In the genomic region with DNA sequence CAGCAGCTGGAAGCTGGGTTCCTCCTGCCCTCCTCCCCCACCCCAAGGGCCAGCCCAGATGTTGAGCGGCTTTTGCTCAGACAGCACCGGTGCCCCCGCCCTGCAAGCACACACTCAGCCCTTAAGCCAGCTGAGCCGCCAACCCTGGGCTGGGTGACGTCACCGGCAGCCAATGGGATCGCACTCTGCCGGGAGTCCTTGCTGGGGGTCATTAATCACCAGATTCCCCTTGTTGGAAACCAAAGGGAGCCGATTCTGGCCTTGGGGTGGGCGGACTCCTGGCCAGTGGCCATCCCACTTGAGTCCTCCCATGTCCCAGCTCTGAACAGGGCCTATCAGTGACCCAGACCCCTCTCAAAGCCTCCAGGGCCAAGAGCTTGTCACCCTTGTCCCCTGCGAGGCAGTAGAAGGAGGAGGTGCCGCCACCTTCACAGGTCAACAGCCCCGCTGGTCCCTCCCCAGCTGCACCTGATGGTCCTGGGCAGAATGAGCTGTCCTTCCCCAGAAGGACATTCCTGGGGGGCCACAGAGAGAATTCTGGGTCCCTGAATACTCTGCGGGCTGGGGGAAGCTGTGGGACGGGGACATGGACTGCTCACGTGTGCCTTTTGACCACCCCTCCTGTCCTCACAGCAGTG, we compare ENCODE assay signal across 9 cellular contexts. TPM values are rescaled to one million over a fixed set of nuclear protein-coding genes. Genes with fewer than 3 reads are reported as not detected.
DNase-seq lines count a peak whose midpoint lies in the region; ATAC-seq and TF ChIP-seq lines count a peak whose summit lies in the region.
"Had no signal": no experiment of that assay in that cellular context is flagged by ENCODE, and none has a peak within 500 bp of the region (broad histone marks: within the 10 kb centered on the region; RNA-seq: fewer than 3 reads in every experiment).

No MANE protein-coding gene starts in this region.

- no peaks in the 10 kb centered on the region for H3K27me3 ChIP-seq in MG63

- no peaks in the 10 kb centered on the region for H3K9me3 ChIP-seq in MG63

- peak overlapping the region; percentile 52 for H3K27ac ChIP-seq in caudate nucleus (ENCODE audit: low read depth, low read length)

- peaks cover 5% of the 10 kb centered on the region for H3K36me3 ChIP-seq in MG63

- ATAC-seq in GM21390 (IDR thresholded peaks at IDR 0.05; ENCODE audit: unreplicated experiment): no peak

- DNase-seq in AG09309 (ENCODE audit: low read depth) (peak; percentile 32), MG63 (peak; percentile 87), caudate nucleus (lab: John Stamatoyannopoulos, UW) (peak in 38 of 61 donors; percentile 17 to 92 (median 58)), left kidney (ENCODE audit: low read depth, low spot score) (peak; percentile 94), hippocampal formation (lab: John Stamatoyannopoulos, UW) (no peak), DMS79 (lab: John Stamatoyannopoulos, UW) (no peak)
- DNase-seq in activated CD8-positive, alpha-beta memory T cell treated with anti-CD3 and anti-CD28 coated beads, Interleukin-2, amount 50 U/mL, for 4 hours: no peak

- H3K4me3 ChIP-seq in AG09309 (ENCODE audit: control insufficient read depth, low read depth, low read length) (no peak overlapping the region), MG63 (no peak overlapping the region)

- TF ChIP-seq CTCF in AG09309 (IDR thresholded peaks at IDR 0.05; ENCODE audit: control insufficient read depth, insufficient read depth, low read depth, low read length, missing control alignments): no peak

RNA-seq across cellular contexts. Expression of gene DUSP8, which starts 7.4 kb away (rescaled TPM):
- total RNA-seq in MG63 (2014; rRNA removed; shearing (Covaris generic); ENCODE audit: low replicate concordance): 1.1 and 4.5 TPM in 2 replicates

RNA-seq across cellular contexts. Expression of gene KRTAP5-1, which starts 20.4 kb away (rescaled TPM):
- total RNA-seq in MG63 (2014; rRNA removed; shearing (Covaris generic); ENCODE audit: low replicate concordance): not detected in 2 replicates
- total RNA-seq: pulmonary artery endothelial cell had no signal

RNA-seq across cellular contexts. Expression of gene KRTAP5-2, which starts 33.4 kb away (rescaled TPM):
- total RNA-seq in MG63 (2014; rRNA removed; shearing (Covaris generic); ENCODE audit: low replicate concordance): not detected in 2 replicates
- total RNA-seq: pulmonary artery endothelial cell had no signal

RNA-seq across cellular contexts. Expression of gene KRTAP5-3, which starts 43.6 kb away (rescaled TPM):
- total RNA-seq in MG63 (2014; rRNA removed; shearing (Covaris generic); ENCODE audit: low replicate concordance): not detected in 2 replicates
- total RNA-seq: pulmonary artery endothelial cell had no signal

RNA-seq across cellular contexts. Expression of gene KRTAP5-4, which starts 57.3 kb away (rescaled TPM):
- total RNA-seq in MG63 (2014; rRNA removed; shearing (Covaris generic); ENCODE audit: low replicate concordance): not detected in 2 replicates
- total RNA-seq: pulmonary artery endothelial cell had no signal

Comparison
In these comparisons a context has a peak if more than half of its experiments do, and no peak if none do; other contexts are left out.
1. DNase-seq: peak in AG09309 (single experiment), MG63 (single experiment), caudate nucleus (38 of 61) and left kidney (single experiment); none in activated CD8-positive, alpha-beta memory T cell treated with anti-CD3 and anti-CD28 coated beads, Interleukin-2, amount 50 U/mL, for 4 hours (single experiment), hippocampal formation (0 of 2) and DMS79 (single experiment).